32 cellular contexts compared by ENCODE assay signal in the genomic region with DNA sequence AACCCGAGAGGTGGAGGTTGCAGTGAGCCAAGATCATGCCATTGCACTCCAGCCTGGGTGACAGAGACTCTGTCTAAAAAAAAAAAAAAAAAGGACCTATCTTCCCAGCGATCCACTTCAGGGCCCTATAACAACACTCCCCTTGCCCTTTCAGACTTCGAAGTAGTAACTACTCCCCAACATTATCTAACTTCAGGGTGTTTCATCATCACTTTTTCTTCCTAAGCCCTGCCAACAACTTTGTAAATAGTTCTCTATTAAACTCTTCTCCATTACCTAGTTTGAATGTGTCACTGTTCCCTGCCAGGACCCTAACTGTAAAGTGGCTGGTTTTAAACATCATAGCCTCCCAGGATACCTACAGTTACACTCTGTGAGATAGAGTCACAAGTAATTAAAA.
"Had no signal": no experiment of that assay in that cellular context is flagged by ENCODE, and none has a peak within 500 bp of the region (broad histone marks: within the 10 kb centered on the region; RNA-seq: fewer than 3 reads in every experiment).

No MANE protein-coding gene starts in this region.

- H3K27me3 Mint-ChIP-seq: activated B cell treated with CpG ODN at 0.5 μM for 24 hours; activated CD8-positive, alpha-beta T cell treated with anti-CD3 and anti-CD28 coated beads for 36 hours; activated naive CD4-positive, alpha-beta T cell treated with anti-CD3 and anti-CD28 coated beads, Interleukin-2, amount 50 U/mL, for 24 hours; activated naive CD8-positive, alpha-beta T cell treated with anti-CD3 and anti-CD28 coated beads for 36 hours; activated naive CD8-positive, alpha-beta T cell treated with anti-CD3 and anti-CD28 coated beads, Interleukin-2, amount 50 U/mL, for 24 hours; central memory CD8-positive, alpha-beta T cell; dendritic cell treated with granulocyte-macrophage colony-stimulating factor and Interleukin-4, amounts not matched to agents 40 ng/mL and 50 ng/mL, for 4 days; T-helper 17 cell had no signal

- H3K36me3 ChIP-seq: adrenal gland, ascending aorta, brain microvascular endothelial cell, esophagus muscularis mucosa, gastrocnemius medialis, WERI-Rb-1 had no signal

- H3K4me1 Mint-ChIP-seq: activated B cell treated with CpG ODN at 0.5 μM for 24 hours had no signal

- H3K9me3 Mint-ChIP-seq: activated T-helper 2 cell treated with anti-CD3 and anti-CD28 coated beads, Interferon-gamma antibody, Interleukin-2, Interleukin-4, amounts not matched to agents 10 μg/mL and 5 μg/mL and 100 μg/mL, durations not matched to agents 14 hours and 24 hours and 36 hours had no signal

- H3K27ac Mint-ChIP-seq: activated B cell treated with CpG ODN at 0.5 μM for 24 hours; activated CD8-positive, alpha-beta T cell treated with anti-CD3 and anti-CD28 coated beads for 36 hours; activated naive CD4-positive, alpha-beta T cell treated with anti-CD3 and anti-CD28 coated beads for 36 hours; activated naive CD4-positive, alpha-beta T cell treated with anti-CD3 and anti-CD28 coated beads, Interleukin-2, amount 50 U/mL, for 24 hours; activated naive CD8-positive, alpha-beta T cell treated with anti-CD3 and anti-CD28 coated beads for 36 hours; activated naive CD8-positive, alpha-beta T cell treated with anti-CD3 and anti-CD28 coated beads, Interleukin-2, amount 50 U/mL, for 24 hours; activated T-helper 1 cell treated with anti-CD3 and anti-CD28 coated beads, Interleukin-12 subunit alpha, Interleukin-12 subunit beta, Interleukin-2, Interleukin-4 antibody, amounts not matched to agents 30 ng/mL and 10 ng/mL and 1 ng/mL, durations not matched to agents 14 hours and 24 hours and 36 hours; activated T-helper 2 cell treated with anti-CD3 and anti-CD28 coated beads, Interferon-gamma antibody, Interleukin-2, Interleukin-4, amounts not matched to agents 10 μg/mL and 5 μg/mL and 100 μg/mL, durations not matched to agents 14 hours and 24 hours and 36 hours; dendritic cell treated with granulocyte-macrophage colony-stimulating factor and Interleukin-4, amounts not matched to agents 40 ng/mL and 50 ng/mL, for 4 days; endodermal cell; T-helper 17 cell; T-helper 2 cell treated with Interferon-gamma antibody and Interleukin-4, amounts not matched to agents 5 μg/mL and 100 μg/mL, for 36 hours had no signal

- ATAC-seq: activated CD4-positive, CD25-positive, alpha-beta regulatory T cell treated with anti-CD3 and anti-CD28 coated beads, Interleukin-2, amount 50 U/mL, for 24 hours; activated CD8-positive, alpha-beta T cell treated with anti-CD3 and anti-CD28 coated beads for 36 hours; activated naive CD8-positive, alpha-beta T cell treated with anti-CD3 and anti-CD28 coated beads, Interleukin-2, amount 50 U/mL, for 24 hours; activated T-cell treated with anti-CD3 and anti-CD28 coated beads, Interleukin-2, amount 50 U/mL, for 4 hours; foreskin keratinocyte; gastrocnemius medialis; T-helper 17 cell had no signal

- H3K4me3 Mint-ChIP-seq: activated B cell treated with CpG ODN at 0.5 μM for 24 hours; activated CD8-positive, alpha-beta T cell treated with anti-CD3 and anti-CD28 coated beads for 36 hours; activated naive CD4-positive, alpha-beta T cell treated with anti-CD3 and anti-CD28 coated beads for 36 hours; activated naive CD4-positive, alpha-beta T cell treated with anti-CD3 and anti-CD28 coated beads, Interleukin-2, amount 50 U/mL, for 24 hours; activated naive CD8-positive, alpha-beta T cell treated with anti-CD3 and anti-CD28 coated beads for 36 hours; activated naive CD8-positive, alpha-beta T cell treated with anti-CD3 and anti-CD28 coated beads, Interleukin-2, amount 50 U/mL, for 24 hours; activated T-cell treated with anti-CD3 and anti-CD28 coated beads, Interleukin-2, amount 50 U/mL, for 4 hours; activated T-helper 1 cell treated with anti-CD3 and anti-CD28 coated beads, Interleukin-12 subunit alpha, Interleukin-12 subunit beta, Interleukin-2, Interleukin-4 antibody, amounts not matched to agents 30 ng/mL and 10 ng/mL and 1 ng/mL, durations not matched to agents 14 hours and 24 hours and 36 hours; central memory CD8-positive, alpha-beta T cell; dendritic cell treated with granulocyte-macrophage colony-stimulating factor and Interleukin-4, amounts not matched to agents 40 ng/mL and 50 ng/mL, for 4 days; endodermal cell; T-helper 17 cell; T-helper 2 cell treated with Interferon-gamma antibody and Interleukin-4, amounts not matched to agents 5 μg/mL and 100 μg/mL, for 36 hours had no signal

- H3K27me3 ChIP-seq: adrenal gland, ascending aorta, brain microvascular endothelial cell, dorsolateral prefrontal cortex, esophagus muscularis mucosa, foreskin keratinocyte, gastrocnemius medialis had no signal

- H3K36me3 Mint-ChIP-seq: activated naive CD4-positive, alpha-beta T cell treated with anti-CD3 and anti-CD28 coated beads, Interleukin-2, amount 50 U/mL, for 24 hours; activated naive CD8-positive, alpha-beta T cell treated with anti-CD3 and anti-CD28 coated beads for 36 hours had no signal

- DNase-seq: activated B cell treated with CpG ODN at 0.5 μM for 24 hours; activated CD4-positive, alpha-beta T cell treated with anti-CD3 and anti-CD28 coated beads for 48 hours; activated CD4-positive, alpha-beta T cell treated with anti-CD3 and anti-CD28 coated beads, Interleukin-2, amount 50 U/mL, for 1 hour; activated CD4-positive, alpha-beta T cell treated with anti-CD3 and anti-CD28 coated beads, Interleukin-2, amount 50 U/mL, for 48 hours; activated CD8-positive, alpha-beta memory T cell treated with anti-CD3 and anti-CD28 coated beads for 24 hours; activated CD8-positive, alpha-beta T cell treated with anti-CD3 and anti-CD28 coated beads for 36 hours; activated effector memory CD4-positive, alpha-beta T cell treated with anti-CD3 and anti-CD28 coated beads, Interleukin-2, amount 50 U/mL, for 16 hours; activated naive CD4-positive, alpha-beta T cell treated with anti-CD3 and anti-CD28 coated beads for 36 hours; activated naive CD8-positive, alpha-beta T cell treated with anti-CD3 and anti-CD28 coated beads for 36 hours; activated naive CD8-positive, alpha-beta T cell treated with anti-CD3 and anti-CD28 coated beads, Interleukin-2, amount 50 U/mL, for 24 hours; activated T-cell treated with anti-CD3 and anti-CD28 coated beads, Interleukin-2, amount 50 U/mL, for 4 hours; adrenal gland; brain microvascular endothelial cell; dorsolateral prefrontal cortex; effector memory CD4-positive, alpha-beta T cell; endodermal cell; erythroblast; foreskin keratinocyte; gastrocnemius medialis; T-helper 17 cell; T1000; WERI-Rb-1 had no signal

- H3K9me3 ChIP-seq: adrenal gland, ascending aorta, esophagus muscularis mucosa, gastrocnemius medialis had no signal

- H3K4me3 ChIP-seq: adrenal gland, ascending aorta, coronary artery, dorsolateral prefrontal cortex, esophagus muscularis mucosa, gastrocnemius medialis had no signal

- H3K4me1 ChIP-seq: ascending aorta, foreskin keratinocyte, gastrocnemius medialis had no signal

- H3K27ac ChIP-seq: adrenal gland, ascending aorta, brain microvascular endothelial cell, coronary artery, dorsolateral prefrontal cortex, esophagus muscularis mucosa, foreskin keratinocyte, gastrocnemius medialis, WERI-Rb-1 had no signal
